ENCODE assay signal across 19 cellular contexts in genomic region chr12:77630341-77630740, GRCh38.
"Had no signal": no experiment of that assay in that cellular context is flagged by ENCODE, and none has a peak within 500 bp of the region (broad histone marks: within the 10 kb centered on the region; RNA-seq: fewer than 3 reads in every experiment).

No MANE protein-coding gene starts in this region.

- H3K4me1 ChIP-seq: colonic mucosa, gastrocnemius medialis, left ventricle myocardium inferior, lower lobe of right lung, upper lobe of left lung had no signal

- H3K4me3 Mint-ChIP-seq: endodermal cell; naive thymus-derived CD4-positive, alpha-beta T cell; nephron progenitor cell had no signal

- H3K27me3 ChIP-seq: colonic mucosa, gastrocnemius medialis, upper lobe of left lung had no signal

- H3K36me3 Mint-ChIP-seq: naive thymus-derived CD4-positive, alpha-beta T cell had no signal

- DNase-seq: caudate nucleus; colonic mucosa; dermis blood vessel endothelial cell; endodermal cell; gastrocnemius medialis; kidney; left cardiac atrium; left ventricle myocardium inferior; lower lobe of right lung; mesendoderm; naive thymus-derived CD4-positive, alpha-beta T cell; nephron progenitor cell; posterior cingulate gyrus; right cardiac atrium; small intestine; stimulated activated CD4-positive, alpha-beta T cell treated with anti-CD3 and anti-CD28 coated beads, Interleukin-2, amount 100 ng/mL, for 48 hours; stimulated activated naive CD4-positive, alpha-beta T cell treated with Interleukin-2 at 50 U/mL for 16 hours; upper lobe of left lung had no signal

- H3K9me3 ChIP-seq: colonic mucosa, gastrocnemius medialis had no signal

- H3K4me1 Mint-ChIP-seq: naive thymus-derived CD4-positive, alpha-beta T cell; nephron progenitor cell had no signal

- H3K4me3 ChIP-seq: colonic mucosa, gastrocnemius medialis, left ventricle myocardium inferior, lower lobe of right lung, upper lobe of left lung had no signal

- H3K27ac Mint-ChIP-seq: endodermal cell; naive thymus-derived CD4-positive, alpha-beta T cell; nephron progenitor cell had no signal

- H3K27me3 Mint-ChIP-seq: naive thymus-derived CD4-positive, alpha-beta T cell had no signal

- H3K36me3 ChIP-seq: colonic mucosa, gastrocnemius medialis, left ventricle myocardium inferior, lower lobe of right lung, upper lobe of left lung had no signal

- ATAC-seq: esophagus mucosa; gastrocnemius medialis; left cardiac atrium; lower lobe of right lung; naive thymus-derived CD4-positive, alpha-beta T cell; right cardiac atrium had no signal

- H3K27ac ChIP-seq: colonic mucosa, gastrocnemius medialis, left ventricle myocardium inferior, lower lobe of right lung, upper lobe of left lung had no signal
